ENCODE assay signal across 1 cellular context in the genomic region with DNA sequence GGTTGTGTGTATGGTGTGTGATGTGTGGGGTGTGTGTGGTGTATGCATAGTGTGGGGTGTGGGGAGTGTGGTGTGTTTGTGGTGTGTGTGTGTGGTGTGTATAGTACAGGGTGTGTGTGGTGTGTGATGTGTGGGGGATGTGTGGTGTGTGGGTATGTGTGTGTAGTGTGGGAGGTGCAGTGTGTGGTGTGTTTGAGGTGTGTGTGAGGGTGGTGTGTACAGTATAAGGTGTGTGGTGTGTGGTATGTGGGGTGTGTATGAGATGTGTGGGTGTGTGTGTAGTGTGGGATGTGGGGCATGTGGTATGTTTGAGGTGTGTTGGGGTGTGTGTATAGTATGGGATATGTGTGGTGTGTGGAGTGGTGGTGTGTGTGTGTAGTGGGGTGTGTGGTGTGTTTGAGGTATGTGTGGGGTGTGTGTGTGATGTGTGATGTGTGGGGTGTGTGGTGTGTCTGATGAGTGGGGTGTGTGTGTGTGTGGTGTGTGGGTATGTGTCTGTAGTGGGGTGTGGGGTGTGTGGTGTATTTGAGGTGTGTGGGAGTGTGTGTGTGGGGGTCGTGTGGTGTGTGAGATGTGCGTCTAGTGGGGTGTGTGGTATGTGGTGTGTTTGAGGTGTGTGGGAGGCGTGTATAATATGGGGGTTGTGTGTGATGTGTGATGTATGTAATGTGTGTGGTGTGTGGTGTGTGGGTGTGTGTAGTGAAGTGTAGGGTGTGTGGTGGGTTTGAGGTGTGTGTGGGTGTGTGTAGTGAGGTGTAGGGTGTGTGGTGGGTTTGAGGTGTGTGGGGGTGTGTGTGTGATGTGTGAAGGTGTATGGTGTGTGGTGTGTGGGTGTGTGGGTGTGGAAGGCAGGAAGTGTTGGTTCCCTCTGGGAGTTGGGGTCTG.
TF ChIP-seq lines count a peak whose summit lies in the region.

No MANE protein-coding gene starts in this region.

TF ChIP-seq in IMR-90, 13 proteins besides CTCF, POLR2A, EP300 and RAD21:
- no peak for TF ChIP-seq MAFK (IDR thresholded peaks at IDR 0.05; ENCODE audit: low read depth, low read length)
- TF ChIP-seq MXI1 (IDR thresholded peaks at IDR 0.05; ENCODE audit: borderline replicate concordance, low read depth, low read length), result no peak
- TF ChIP-seq MAZ (IDR thresholded peaks at IDR 0.05; ENCODE audit: borderline replicate concordance, low read depth, low read length), result no peak
- TF ChIP-seq BHLHE40 (IDR thresholded peaks at IDR 0.05; ENCODE audit: low read depth, low read length), result no peak
- TF ChIP-seq CHD1 (IDR thresholded peaks at IDR 0.05; ENCODE audit: low read depth, low read length), result no peak
- TF ChIP-seq RCOR1 (IDR thresholded peaks at IDR 0.05; ENCODE audit: insufficient replicate concordance, low read length), result no peak
- TF ChIP-seq FOS (IDR thresholded peaks at IDR 0.05; ENCODE audit: low read depth, low read length), result no peak
- TF ChIP-seq, protein P1, sequence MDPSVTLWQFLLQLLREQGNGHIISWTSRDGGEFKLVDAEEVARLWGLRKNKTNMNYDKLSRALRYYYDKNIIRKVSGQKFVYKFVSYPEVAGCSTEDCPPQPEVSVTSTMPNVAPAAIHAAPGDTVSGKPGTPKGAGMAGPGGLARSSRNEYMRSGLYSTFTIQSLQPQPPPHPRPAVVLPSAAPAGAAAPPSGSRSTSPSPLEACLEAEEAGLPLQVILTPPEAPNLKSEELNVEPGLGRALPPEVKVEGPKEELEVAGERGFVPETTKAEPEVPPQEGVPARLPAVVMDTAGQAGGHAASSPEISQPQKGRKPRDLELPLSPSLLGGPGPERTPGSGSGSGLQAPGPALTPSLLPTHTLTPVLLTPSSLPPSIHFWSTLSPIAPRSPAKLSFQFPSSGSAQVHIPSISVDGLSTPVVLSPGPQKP (IDR thresholded peaks at IDR 0.05; ENCODE audit: borderline replicate concordance, low read depth, low read length), result no peak
- TF ChIP-seq, protein P2, sequence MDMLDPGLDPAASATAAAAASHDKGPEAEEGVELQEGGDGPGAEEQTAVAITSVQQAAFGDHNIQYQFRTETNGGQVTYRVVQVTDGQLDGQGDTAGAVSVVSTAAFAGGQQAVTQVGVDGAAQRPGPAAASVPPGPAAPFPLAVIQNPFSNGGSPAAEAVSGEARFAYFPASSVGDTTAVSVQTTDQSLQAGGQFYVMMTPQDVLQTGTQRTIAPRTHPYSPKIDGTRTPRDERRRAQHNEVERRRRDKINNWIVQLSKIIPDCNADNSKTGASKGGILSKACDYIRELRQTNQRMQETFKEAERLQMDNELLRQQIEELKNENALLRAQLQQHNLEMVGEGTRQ (IDR thresholded peaks at IDR 0.05; ENCODE audit: low read depth, low read length), result no peak
- TF ChIP-seq CEBPB (IDR thresholded peaks at IDR 0.05; ENCODE audit: low read depth, low read length), result no peak
